In the genomic region with DNA sequence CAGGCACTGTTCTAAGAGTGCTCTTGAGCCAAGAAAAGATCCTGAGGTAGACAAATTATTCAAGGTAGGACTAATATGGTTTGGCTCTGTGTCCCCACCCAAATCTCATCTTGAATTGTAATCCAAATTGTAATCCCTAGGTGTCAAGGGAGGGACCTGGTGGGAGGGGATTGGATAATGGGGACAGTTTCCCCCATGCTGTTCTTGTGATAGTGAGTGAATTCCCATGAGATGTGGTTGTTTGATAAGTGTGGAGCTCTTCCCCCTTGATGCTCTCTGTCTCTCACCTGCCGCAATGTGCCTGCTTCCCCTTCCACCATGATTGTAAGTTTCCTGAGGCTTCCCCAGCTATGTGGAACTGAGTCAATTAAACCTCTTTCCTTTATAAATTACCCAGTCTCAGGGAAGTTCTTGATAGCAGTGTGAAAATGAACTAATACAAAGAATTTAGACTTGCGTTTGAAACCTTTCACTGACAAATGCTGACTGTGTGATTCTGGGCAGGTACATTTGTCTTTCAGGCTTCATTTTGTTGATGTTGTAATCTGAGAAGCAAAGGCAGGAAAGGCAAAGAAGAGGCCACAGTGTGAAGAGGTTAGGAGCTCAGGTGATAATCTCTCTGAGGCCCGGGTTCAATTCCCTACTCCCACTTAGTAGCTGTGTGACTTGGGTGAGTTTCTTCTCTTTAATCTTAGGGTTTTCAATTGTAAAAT, we compare ENCODE assay signal across 26 cellular contexts.
"Had no signal": no experiment of that assay in that cellular context is flagged by ENCODE, and none has a peak within 500 bp of the region (broad histone marks: within the 10 kb centered on the region; RNA-seq: fewer than 3 reads in every experiment).

No MANE protein-coding gene starts in this region.

- H3K36me3 ChIP-seq: ascending aorta, breast epithelium, cardiac muscle cell, colonic mucosa had no signal

- H3K9me3 ChIP-seq: ascending aorta, breast epithelium, colonic mucosa had no signal

- ATAC-seq: activated naive CD4-positive, alpha-beta T cell treated with anti-CD3 and anti-CD28 coated beads, Interleukin-2, amount 50 U/mL, for 72 hours; activated T-cell treated with anti-CD3 and anti-CD28 coated beads, Interleukin-2, amount 50 U/mL, for 72 hours; esophagus mucosa had no signal

- DNase-seq: activated CD4-positive, alpha-beta memory T cell treated with anti-CD3 and anti-CD28 coated beads, Interleukin-2, amount 10 ng/mL, durations not matched to agents 7 days and 5 days; activated CD4-positive, alpha-beta T cell treated with anti-CD3 and anti-CD28 coated beads for 1 hour; activated CD4-positive, alpha-beta T cell treated with anti-CD3 and anti-CD28 coated beads for 4 hours; activated CD4-positive, alpha-beta T cell treated with anti-CD3 and anti-CD28 coated beads, Interleukin-2, amount 10 ng/mL, durations not matched to agents 7 days and 5 days; activated CD4-positive, alpha-beta T cell treated with anti-CD3 and anti-CD28 coated beads, Interleukin-2, amount 50 U/mL, for 4 hours; activated CD8-positive, alpha-beta memory T cell treated with anti-CD3 and anti-CD28 coated beads, Interleukin-2, amount 50 U/mL, for 48 hours; activated gamma-delta T cell; activated naive CD4-positive, alpha-beta T cell; activated naive CD4-positive, alpha-beta T cell treated with anti-CD3 and anti-CD28 coated beads, Interleukin-2, amount 10 ng/mL, durations not matched to agents 7 days and 5 days; activated naive CD8-positive, alpha-beta T cell treated with anti-CD3 and anti-CD28 coated beads, Interleukin-2, amount 10 ng/mL, durations not matched to agents 7 days and 5 days; activated T-cell treated with anti-CD3 and anti-CD28 coated beads for 4 hours; activated T-cell treated with anti-CD3 and anti-CD28 coated beads, Interleukin-2, amount 50 U/mL, for 24 hours; activated T-cell treated with anti-CD3 and anti-CD28 coated beads, Interleukin-2, amount 50 U/mL, for 72 hours; central memory CD4-positive, alpha-beta T cell; cerebellar nuclear complex; colonic mucosa; effector CD8-positive, alpha-beta T cell; foreskin fibroblast; head of caudate nucleus; T-helper 2 cell had no signal

- H3K4me3 ChIP-seq: ascending aorta, breast epithelium, cardiac muscle cell, colonic mucosa had no signal

- FAIRE-seq: frontal cortex had no signal

- H3K4me1 ChIP-seq: ascending aorta, breast epithelium, colonic mucosa had no signal

- H3K27me3 ChIP-seq: ascending aorta, breast epithelium, colonic mucosa had no signal

- H3K27ac ChIP-seq: ascending aorta, breast epithelium, cardiac muscle cell, colonic mucosa had no signal
